In the genomic region with DNA sequence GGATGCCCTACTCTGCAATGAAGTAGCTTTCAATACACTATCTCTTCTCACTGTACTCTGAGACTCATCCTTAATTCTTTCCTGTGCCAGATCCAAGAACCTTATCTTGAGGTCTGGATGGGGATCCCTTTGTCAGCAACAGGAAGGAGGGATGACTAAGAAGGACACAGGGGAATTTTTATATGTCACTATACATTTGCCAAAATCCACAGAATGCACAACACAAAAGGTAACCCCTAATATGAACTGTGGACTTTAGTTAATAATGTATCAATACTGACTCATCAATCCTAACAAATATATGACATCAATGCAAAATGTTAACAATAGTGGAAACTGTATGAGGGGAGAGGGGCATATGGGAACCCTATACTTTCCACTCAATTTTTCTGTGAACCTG, we compare ENCODE assay signal across 1 cellular context.
TF ChIP-seq lines count a peak whose summit lies in the region.

No MANE protein-coding gene starts in this region.

TF ChIP-seq in GM23338, 12 proteins besides CTCF, POLR2A, EP300 and RAD21:
- TF ChIP-seq ZNF462 (CRISPR knock-in tag; IDR thresholded peaks at IDR 0.05) = no peak
- TF ChIP-seq CREB1 (CRISPR knock-in tag; IDR thresholded peaks at IDR 0.05; ENCODE audit: low read depth) = no peak
- TF ChIP-seq POLR2AphosphoS5 (IDR thresholded peaks at IDR 0.05; ENCODE audit: low read depth) = no peak
